18 cellular contexts compared by ENCODE assay signal in the genomic region with DNA sequence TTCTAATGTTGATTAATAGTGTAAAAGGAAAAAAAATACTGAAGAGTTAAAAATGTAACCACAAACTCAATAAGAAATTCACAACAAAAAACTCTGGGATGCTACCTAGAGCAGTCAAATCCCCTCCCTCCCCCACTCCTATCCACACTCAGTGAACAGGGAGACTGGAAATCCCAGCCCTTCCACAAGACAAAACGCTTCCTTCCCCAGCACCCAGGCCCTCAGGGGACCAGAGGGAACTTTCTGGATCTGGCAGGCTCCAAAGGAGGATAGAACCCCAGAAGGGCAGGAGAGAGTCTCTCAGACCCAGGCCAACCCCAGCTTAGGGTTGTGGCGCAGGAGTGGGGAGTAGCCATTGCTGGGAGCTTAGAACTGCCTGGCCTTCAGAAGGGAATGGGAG. TPM values are rescaled to one million over a fixed set of nuclear protein-coding genes. Genes with fewer than 3 reads are reported as not detected.
DNase-seq lines count a peak whose midpoint lies in the region; ATAC-seq and TF ChIP-seq lines count a peak whose summit lies in the region.
"Had no signal": no experiment of that assay in that cellular context is flagged by ENCODE, and none has a peak within 500 bp of the region (broad histone marks: within the 10 kb centered on the region; RNA-seq: fewer than 3 reads in every experiment).

No MANE protein-coding gene starts in this region.

- no peaks in the 10 kb centered on the region for H3K9me3 ChIP-seq in CD4-positive, alpha-beta memory T cell (ENCODE audit: control insufficient read depth in 1 of 2, low read length in 2 of 2)
- H3K9me3 ChIP-seq in HUES48 (ENCODE audit: control insufficient read depth, insufficient read depth, low read length) = no peaks in the 10 kb centered on the region
- H3K9me3 ChIP-seq: Caco-2, MG63, SJSA1 had no signal

- H3K4me1 Mint-ChIP-seq in CD4-positive, alpha-beta memory T cell = peaks cover 11 to 27% (median 21%) of the 10 kb centered on the region in 4 donors
- peaks cover 17% of the 10 kb centered on the region for H3K4me1 Mint-ChIP-seq in endothelial cell (ENCODE audit: unreplicated experiment)
- H3K4me1 Mint-ChIP-seq in nephron = peaks cover 26% of the 10 kb centered on the region
- peaks cover 7% of the 10 kb centered on the region for H3K4me1 Mint-ChIP-seq in activated CD8-positive, alpha-beta T cell treated with anti-CD3 and anti-CD28 coated beads, Interleukin-2, amount 10 ng/mL, durations not matched to agents 7 days and 5 days (ENCODE audit: low read depth)

- TF ChIP-seq CTCF in endothelial cell (IDR thresholded peaks at IDR 0.05; ENCODE audit: unreplicated experiment) (no peak), nephron (IDR thresholded peaks at IDR 0.05; ENCODE audit: unreplicated experiment in 3 of 3) (no peak)

- intact Hi-C loops in CD4-positive, alpha-beta memory T cell (cut with micrococcal nuclease) = loop anchor here (5.0 kb wide), 1 partner anchor 34 kb away; no protein-coding TSS in a partner anchor
- intact Hi-C loops in cardiac septum (cut with DNase I) = no loop called here

- no peaks in the 10 kb centered on the region for H3K27me3 ChIP-seq in CD4-positive, alpha-beta memory T cell (ENCODE audit: insufficient read depth, low read length)
- no peaks in the 10 kb centered on the region for H3K27me3 ChIP-seq in HUES48 (ENCODE audit: control insufficient read depth, insufficient read depth, low read length)
- H3K27me3 ChIP-seq: MG63, SJSA1 had no signal

- no peak overlapping the region for H3K4me3 ChIP-seq in CD4-positive, alpha-beta memory T cell (ENCODE audit: low read length in 2 of 2)
- no peak overlapping the region for H3K4me3 ChIP-seq in HUES48 (ENCODE audit: low read depth, low read length)
- H3K4me3 ChIP-seq: MG63, SJSA1 had no signal

- no peaks in the 10 kb centered on the region for H3K27me3 Mint-ChIP-seq in CD4-positive, alpha-beta memory T cell
- H3K27me3 Mint-ChIP-seq in endothelial cell (ENCODE audit: unreplicated experiment) (peaks cover 11% of the 10 kb centered on the region), nephron (ENCODE audit: low read depth) (no peaks in the 10 kb centered on the region)
- H3K27me3 Mint-ChIP-seq in activated CD8-positive, alpha-beta T cell treated with anti-CD3 and anti-CD28 coated beads, Interleukin-2, amount 10 ng/mL, durations not matched to agents 7 days and 5 days (ENCODE audit: low read depth) = no peaks in the 10 kb centered on the region

- POLR2A ChIA-PET in CD4-positive, alpha-beta memory T cell (lab: Charles Lee; ENCODE audit: partially characterized antibody) = interaction anchor here (1.1 kb wide), 1 partner anchor 36 kb away, joined by 3 read pairs; no protein-coding TSS in a partner anchor
- POLR2A ChIA-PET in activated CD8-positive, alpha-beta T cell treated with anti-CD3 and anti-CD28 coated beads, Interleukin-2, amount 10 ng/mL, durations not matched to agents 7 days and 5 days (lab: Charles Lee) = interaction anchor here (0.7 kb wide), 1 partner anchor 510 kb away, joined by 5 read pairs; no protein-coding TSS in a partner anchor

- H3K36me3 Mint-ChIP-seq in CD4-positive, alpha-beta memory T cell = peaks cover 31 to 32% of the 10 kb centered on the region in 2 donors
- H3K36me3 Mint-ChIP-seq in endothelial cell (ENCODE audit: low read depth, unreplicated experiment) (peaks cover 29% of the 10 kb centered on the region), nephron (ENCODE audit: low read depth) (peaks cover 57% of the 10 kb centered on the region)
- peaks cover 16% of the 10 kb centered on the region for H3K36me3 Mint-ChIP-seq in activated CD8-positive, alpha-beta T cell treated with anti-CD3 and anti-CD28 coated beads, Interleukin-2, amount 10 ng/mL, durations not matched to agents 7 days and 5 days (ENCODE audit: low read depth)

- H3K36me3 ChIP-seq in CD4-positive, alpha-beta memory T cell (ENCODE audit: insufficient read depth, low read length) = peaks cover 9% of the 10 kb centered on the region
- H3K36me3 ChIP-seq in HUES48 (ENCODE audit: control insufficient read depth, insufficient read depth, low read length) = peaks cover 20% of the 10 kb centered on the region

- no peaks in the 10 kb centered on the region for H3K4me1 ChIP-seq in CD4-positive, alpha-beta memory T cell (ENCODE audit: insufficient read depth, low read length)
- peaks cover 20% of the 10 kb centered on the region for H3K4me1 ChIP-seq in HUES48 (ENCODE audit: control insufficient read depth, insufficient read depth, low read length)
- H3K4me1 ChIP-seq: Caco-2 had no signal

- peaks cover 0 to 2% (median 0%) of the 10 kb centered on the region in 8 donors for H3K9me3 Mint-ChIP-seq in CD4-positive, alpha-beta memory T cell
- no peaks in the 10 kb centered on the region for H3K9me3 Mint-ChIP-seq in endothelial cell (ENCODE audit: unreplicated experiment)
- H3K9me3 Mint-ChIP-seq in nephron = no peaks in the 10 kb centered on the region
- no peaks in the 10 kb centered on the region for H3K9me3 Mint-ChIP-seq in activated CD8-positive, alpha-beta T cell treated with anti-CD3 and anti-CD28 coated beads, Interleukin-2, amount 10 ng/mL, durations not matched to agents 7 days and 5 days (ENCODE audit: insufficient read depth)
- H3K9me3 Mint-ChIP-seq: HFFc6 had no signal

- no peak overlapping the region for H3K27ac ChIP-seq in CD4-positive, alpha-beta memory T cell (ENCODE audit: low read depth, low read length)
- peak overlapping the region; percentile 71 for H3K27ac ChIP-seq in HUES48 (ENCODE audit: low read depth, low read length)
- H3K27ac ChIP-seq: C4-2B, SJSA1 had no signal

- H3K4me3 Mint-ChIP-seq in CD4-positive, alpha-beta memory T cell = no peak overlapping the region
- H3K4me3 Mint-ChIP-seq in endothelial cell (ENCODE audit: unreplicated experiment) = no peak overlapping the region
- H3K4me3 Mint-ChIP-seq in nephron = no peak overlapping the region
- H3K4me3 Mint-ChIP-seq in activated CD8-positive, alpha-beta T cell treated with anti-CD3 and anti-CD28 coated beads, Interleukin-2, amount 10 ng/mL, durations not matched to agents 7 days and 5 days = no peak overlapping the region
- H3K4me3 Mint-ChIP-seq: HFFc6 had no signal

- in situ Hi-C loops in KBM-7 (cut with MboI; ENCODE audit: low pct_unique_long_range_greater_than_20kb, low sequenced_read_pairs) = loop anchor here (25.0 kb wide), 1 partner anchor 556 kb away; no protein-coding TSS in a partner anchor

- peak overlapping the region in 4 of 7 donors; percentile 32 to 85 (median 50) for H3K27ac Mint-ChIP-seq in CD4-positive, alpha-beta memory T cell
- H3K27ac Mint-ChIP-seq in endothelial cell (ENCODE audit: unreplicated experiment) = peak overlapping the region; percentile 82
- H3K27ac Mint-ChIP-seq in nephron = peak overlapping the region in 2 of 3 experiments; percentile 59 to 67
- no peak overlapping the region for H3K27ac Mint-ChIP-seq in activated CD8-positive, alpha-beta T cell treated with anti-CD3 and anti-CD28 coated beads, Interleukin-2, amount 10 ng/mL, durations not matched to agents 7 days and 5 days
- H3K27ac Mint-ChIP-seq: HFFc6 had no signal

- ATAC-seq in activated CD8-positive, alpha-beta T cell treated with anti-CD3 and anti-CD28 coated beads, Interleukin-2, amount 10 ng/mL, durations not matched to agents 7 days and 5 days = no peak

- H3K9ac ChIP-seq in HUES48 (ENCODE audit: low read depth, low read length) = no peak overlapping the region

- no peak for DNase-seq in CD4-positive, alpha-beta memory T cell
- DNase-seq in endothelial cell (ENCODE audit: low spot score) (no peak), KBM-7 (no peak), cardiac septum (ENCODE audit: low spot score) (no peak), cerebellar cortex (ENCODE audit: low spot score) (no peak)
- DNase-seq in activated CD8-positive, alpha-beta T cell treated with anti-CD3 and anti-CD28 coated beads, Interleukin-2, amount 10 ng/mL, durations not matched to agents 7 days and 5 days = no peak
- DNase-seq: Caco-2, DMS153, HFFc6, MG63, NCI-H1092 treated with DMSO at 0.1 percent for 48 hours, NCI-H187, NCI-H446, NCI-H69 had no signal

- CTCF ChIA-PET in CD4-positive, alpha-beta memory T cell (lab: Charles Lee; ENCODE audit: partially characterized antibody) = interaction anchor here (1.7 kb wide), 1 partner anchor 36 kb away, joined by 7 read pairs; no protein-coding TSS in a partner anchor
- CTCF ChIA-PET in activated CD8-positive, alpha-beta T cell treated with anti-CD3 and anti-CD28 coated beads, Interleukin-2, amount 10 ng/mL, durations not matched to agents 7 days and 5 days (lab: Charles Lee) = interaction anchor here (1.0 kb wide), 1 partner anchor 9 kb away, joined by 4 read pairs; no protein-coding TSS in a partner anchor

RNA-seq across cellular contexts. Expression of gene DCP2, which starts 55.0 kb away (rescaled TPM):
- 100 to 1,000 TPM; 116 to 123 TPM for total RNA-seq in CD4-positive, alpha-beta memory T cell
- 10 to 100 TPM; 54.0 to 75.4 TPM for polyA plus RNA-seq in CD4-positive, alpha-beta memory T cell
- total RNA-seq in endothelial cell (ENCODE audit: unreplicated experiment) (75.6 TPM), cardiac septum (21.8 TPM)
- total RNA-seq in activated CD8-positive, alpha-beta T cell treated with anti-CD3 and anti-CD28 coated beads, Interleukin-2, amount 10 ng/mL, durations not matched to agents 7 days and 5 days = 100 to 1,000 TPM; 119 to 128 TPM
